ENCODE assay signal across 21 cellular contexts in the genomic region with DNA sequence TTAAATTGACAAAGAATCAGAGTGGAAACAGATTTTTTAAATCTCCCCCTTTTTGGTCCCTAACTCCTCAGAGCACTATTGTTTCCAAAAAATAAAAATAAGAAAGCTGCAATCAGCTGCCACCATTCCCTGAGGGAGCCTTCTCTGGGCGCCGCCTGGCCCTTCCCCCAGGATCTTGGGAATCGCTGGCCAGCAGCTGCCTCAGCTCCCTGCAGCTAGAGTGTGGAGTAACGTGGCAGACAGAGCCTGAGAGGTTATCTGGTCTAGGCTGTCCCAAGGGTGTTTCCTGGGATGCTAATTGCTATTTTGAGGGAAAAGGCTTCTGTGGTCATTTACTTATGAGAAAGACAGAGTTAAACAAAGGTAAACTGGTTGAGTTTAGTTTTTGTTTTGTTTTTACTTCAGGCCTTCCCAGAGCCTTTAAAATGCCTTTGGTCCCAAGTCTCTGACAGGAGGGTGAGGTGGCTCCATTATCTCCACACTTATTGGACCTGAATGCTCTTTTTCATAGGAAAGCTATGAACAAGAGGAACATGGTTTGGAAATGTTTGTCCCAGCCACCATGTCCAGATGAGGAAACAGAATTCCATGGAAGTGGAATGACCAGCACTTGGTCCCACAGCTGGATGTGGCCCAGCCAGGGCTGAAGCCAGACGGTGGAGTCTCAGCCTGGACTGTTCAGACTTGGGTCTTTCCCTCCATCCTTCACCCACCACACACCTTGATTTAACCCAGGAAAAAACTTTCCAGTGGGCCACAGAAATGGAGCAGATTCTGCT. TPM values are rescaled to one million over a fixed set of nuclear protein-coding genes. Genes with fewer than 3 reads are reported as not detected.
A peak's percentile ranks its signal among the peaks of the same experiment; 100 is the strongest.
DNase-seq lines count a peak whose midpoint lies in the region; ATAC-seq and TF ChIP-seq lines count a peak whose summit lies in the region.
"Had no signal": no experiment of that assay in that cellular context is flagged by ENCODE, and none has a peak within 500 bp of the region (broad histone marks: within the 10 kb centered on the region; RNA-seq: fewer than 3 reads in every experiment).

No MANE protein-coding gene starts in this region.

- peaks cover 21% of the 10 kb centered on the region for H3K4me1 ChIP-seq in neural progenitor cell
- H3K4me1 ChIP-seq: Caco-2, colonic mucosa, gastrocnemius medialis had no signal

- peaks cover 19% of the 10 kb centered on the region for H3K27me3 Mint-ChIP-seq in endothelial cell (ENCODE audit: unreplicated experiment)
- peaks cover 7% of the 10 kb centered on the region for H3K27me3 Mint-ChIP-seq in neural progenitor cell (ENCODE audit: insufficient read depth, low read depth)
- H3K27me3 Mint-ChIP-seq in activated T-cell treated with anti-CD3 and anti-CD28 coated beads, Interleukin-2, amount 50 U/mL, for 72 hours (ENCODE audit: low read depth), result no peaks in the 10 kb centered on the region

- no peaks in the 10 kb centered on the region for H3K79me2 ChIP-seq in neural progenitor cell (ENCODE audit: low read depth)

- no peaks in the 10 kb centered on the region for H3K9me3 ChIP-seq in neural progenitor cell (ENCODE audit: low read depth)
- H3K9me3 ChIP-seq: Caco-2, colonic mucosa, gastrocnemius medialis, ovary had no signal

- H3K4me3 ChIP-seq in AG10803 (ENCODE audit: low read length), result no peak overlapping the region
- no peak overlapping the region for H3K4me3 ChIP-seq in neural progenitor cell
- H3K4me3 ChIP-seq: colonic mucosa, gastrocnemius medialis, ovary had no signal

- H3F3A ChIP-seq in neural progenitor cell (ENCODE audit: low read depth), result no peaks in the 10 kb centered on the region

- peaks cover 25% of the 10 kb centered on the region for H3K36me3 Mint-ChIP-seq in endothelial cell (ENCODE audit: low read depth, unreplicated experiment)
- H3K36me3 Mint-ChIP-seq in neural progenitor cell, result peaks cover 2% of the 10 kb centered on the region
- peaks cover 0 to 2% of the 10 kb centered on the region in 2 donors for H3K36me3 Mint-ChIP-seq in activated T-cell treated with anti-CD3 and anti-CD28 coated beads, Interleukin-2, amount 50 U/mL, for 72 hours (ENCODE audit: insufficient read depth in 2 of 2)

- H3K4me2 ChIP-seq in neural progenitor cell, result no peak overlapping the region

- peak overlapping the region; percentile 30 for H3K27ac Mint-ChIP-seq in endothelial cell (ENCODE audit: unreplicated experiment)
- H3K27ac Mint-ChIP-seq in neural progenitor cell, result no peak overlapping the region
- H3K27ac Mint-ChIP-seq in activated T-cell treated with anti-CD3 and anti-CD28 coated beads, Interleukin-2, amount 50 U/mL, for 72 hours, result no peak overlapping the region
- H3K27ac Mint-ChIP-seq: activated CD8-positive, alpha-beta T cell treated with anti-CD3 and anti-CD28 coated beads, Interleukin-2, amount 10 ng/mL, durations not matched to agents 7 days and 5 days; activated naive CD4-positive, alpha-beta T cell treated with anti-CD3 and anti-CD28 coated beads, Interleukin-2, amount 50 U/mL, for 72 hours; T-helper 17 cell had no signal

- H3K27ac ChIP-seq in neural progenitor cell, result no peak overlapping the region
- H3K27ac ChIP-seq: colonic mucosa, gastrocnemius medialis, ovary had no signal

- DNase-seq in AG10803 (ENCODE audit: low read depth) (peak; percentile 55), GM03348 (ENCODE audit: low spot score) (peak; percentile 76), endothelial cell (ENCODE audit: low spot score) (no peak), left kidney (ENCODE audit: low read depth, low spot score) (peak; percentile 27), neural progenitor cell (ENCODE audit: low spot score) (no peak)
- DNase-seq in activated T-cell treated with anti-CD3 and anti-CD28 coated beads, Interleukin-2, amount 50 U/mL, for 72 hours, result no peak
- no peak for DNase-seq in stimulated activated CD4-positive, alpha-beta T cell treated with anti-CD3 and anti-CD28 coated beads, Interleukin-4, amount 100 ng/mL, for 1 hour
- DNase-seq: activated CD8-positive, alpha-beta T cell treated with anti-CD3 and anti-CD28 coated beads, Interleukin-2, amount 10 ng/mL, durations not matched to agents 7 days and 5 days; activated T-cell treated with anti-CD3 and anti-CD28 coated beads, Interleukin-2, amount 50 U/mL, for 48 hours; Caco-2; colonic mucosa; gastrocnemius medialis; Kasumi-1; NCI-H1105; NCI-H345; ovary; SHP77; stimulated activated CD4-positive, alpha-beta T cell treated with anti-CD3 and anti-CD28 coated beads, Interleukin-2, amount 100 ng/mL, for 24 hours; T-helper 17 cell had no signal

- no peaks in the 10 kb centered on the region for H3K27me3 ChIP-seq in neural progenitor cell
- H3K27me3 ChIP-seq: colonic mucosa, gastrocnemius medialis, ovary had no signal

- H4K20me1 ChIP-seq in neural progenitor cell (ENCODE audit: low read depth), result no peaks in the 10 kb centered on the region

- H3K4me1 Mint-ChIP-seq in endothelial cell (ENCODE audit: unreplicated experiment) (peaks cover 12% of the 10 kb centered on the region), neural progenitor cell (peaks cover 18% of the 10 kb centered on the region)
- H3K4me1 Mint-ChIP-seq in activated T-cell treated with anti-CD3 and anti-CD28 coated beads, Interleukin-2, amount 50 U/mL, for 72 hours (ENCODE audit: low read depth), result no peaks in the 10 kb centered on the region

- H3K4me3 Mint-ChIP-seq in endothelial cell (ENCODE audit: unreplicated experiment) (peak overlapping the region; percentile 31), neural progenitor cell (no peak overlapping the region)
- H3K4me3 Mint-ChIP-seq in activated T-cell treated with anti-CD3 and anti-CD28 coated beads, Interleukin-2, amount 50 U/mL, for 72 hours, result no peak overlapping the region
- H3K4me3 Mint-ChIP-seq: activated CD8-positive, alpha-beta T cell treated with anti-CD3 and anti-CD28 coated beads, Interleukin-2, amount 10 ng/mL, durations not matched to agents 7 days and 5 days; T-helper 17 cell had no signal

- no peaks in the 10 kb centered on the region for H3K36me3 ChIP-seq in neural progenitor cell
- H3K36me3 ChIP-seq: colonic mucosa, gastrocnemius medialis, ovary had no signal

- H3K9me3 Mint-ChIP-seq in endothelial cell (ENCODE audit: unreplicated experiment), result no peaks in the 10 kb centered on the region
- no peaks in the 10 kb centered on the region for H3K9me3 Mint-ChIP-seq in neural progenitor cell
- H3K9me3 Mint-ChIP-seq in activated T-cell treated with anti-CD3 and anti-CD28 coated beads, Interleukin-2, amount 50 U/mL, for 72 hours, result no peaks in the 10 kb centered on the region

- no peak overlapping the region for H2AFZ ChIP-seq in neural progenitor cell (replicated peaks)

- no peak for ATAC-seq in activated T-cell treated with anti-CD3 and anti-CD28 coated beads, Interleukin-2, amount 50 U/mL, for 72 hours (replicated peaks in 1 of 2)
- no peak for ATAC-seq in GM19351 (IDR thresholded peaks at IDR 0.05; ENCODE audit: unreplicated experiment)
- ATAC-seq: activated CD8-positive, alpha-beta T cell treated with anti-CD3 and anti-CD28 coated beads, Interleukin-2, amount 10 ng/mL, durations not matched to agents 7 days and 5 days; activated naive CD4-positive, alpha-beta T cell treated with anti-CD3 and anti-CD28 coated beads, Interleukin-2, amount 50 U/mL, for 72 hours; gastrocnemius medialis; T-helper 17 cell had no signal

- no peak overlapping the region for H3K9ac ChIP-seq in neural progenitor cell

- no peak; the same call in 1 of the 2 replicates for TF ChIP-seq CTCF in AG10803 (conservative IDR thresholded peaks at IDR 0.05; ENCODE audit: low read length)
- no peak for TF ChIP-seq CTCF in endothelial cell (IDR thresholded peaks at IDR 0.05; ENCODE audit: unreplicated experiment)
- no peak for TF ChIP-seq CTCF in neural progenitor cell (IDR thresholded peaks at IDR 0.05)

RNA-seq across cellular contexts. Expression of a gene that starts 14.1 kb away (rescaled TPM):
- 2.6 TPM for total RNA-seq in endothelial cell (ENCODE audit: unreplicated experiment)
- 0.56 and 3.8 TPM in 2 replicates for total RNA-seq in neural progenitor cell (ENCODE audit: low replicate concordance)
- total RNA-seq in activated T-cell treated with anti-CD3 and anti-CD28 coated beads, Interleukin-2, amount 50 U/mL, for 72 hours, result under 1 TPM; 0.02 to 0.07 TPM

Comparison
In these comparisons a context has a peak if more than half of its experiments do, and no peak if none do; other contexts are left out.
1. DNase-seq: peak in AG10803 (single experiment), GM03348 (single experiment) and left kidney (single experiment); none in endothelial cell (single experiment), neural progenitor cell (single experiment), activated T-cell treated with anti-CD3 and anti-CD28 coated beads, Interleukin-2, amount 50 U/mL, for 72 hours (0 of 2) and stimulated activated CD4-positive, alpha-beta T cell treated with anti-CD3 and anti-CD28 coated beads, Interleukin-4, amount 100 ng/mL, for 1 hour (single experiment).